Comparison of ENCODE assay signal across 18 cellular contexts in the genomic region with DNA sequence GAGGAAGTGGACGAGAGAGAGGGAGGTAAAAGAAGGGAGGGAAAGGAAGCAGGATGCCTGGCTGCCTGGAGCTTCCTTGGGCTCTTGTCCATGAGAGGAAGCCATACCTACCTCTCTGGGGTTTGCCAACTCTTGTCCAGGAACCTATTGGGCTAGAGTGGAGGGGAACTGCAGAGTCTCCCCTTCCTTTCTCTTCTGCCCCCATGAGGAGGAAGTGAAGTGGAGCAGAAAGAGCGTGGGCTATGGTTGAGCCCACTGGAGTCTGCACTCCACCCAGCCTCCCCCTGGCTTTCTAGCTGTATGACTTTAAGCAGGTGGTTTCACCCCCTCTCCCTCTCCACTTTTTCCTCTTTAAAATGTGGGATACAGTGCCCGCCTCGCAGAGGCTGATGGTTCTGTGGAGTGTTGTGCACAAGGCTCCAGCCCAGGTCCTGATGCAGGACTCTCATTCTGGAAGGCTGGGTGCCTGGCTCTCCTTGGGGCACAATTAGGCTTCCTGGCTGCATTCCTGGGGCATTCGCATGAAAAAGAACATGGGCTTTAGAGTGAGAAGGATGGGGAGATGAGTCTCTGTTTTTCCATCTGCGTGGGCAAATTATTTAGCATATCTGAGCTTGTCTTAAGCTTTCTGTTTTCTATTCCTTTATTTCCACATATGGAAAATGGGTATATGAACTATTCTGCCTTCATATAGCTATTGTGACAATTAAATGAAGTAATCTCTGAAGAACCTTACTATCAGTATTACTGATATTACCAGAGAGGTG. TPM values are rescaled to one million over a fixed set of nuclear protein-coding genes. Genes with fewer than 3 reads are reported as not detected.
"Had no signal": no experiment of that assay in that cellular context is flagged by ENCODE, and none has a peak within 500 bp of the region (broad histone marks: within the 10 kb centered on the region; RNA-seq: fewer than 3 reads in every experiment).

No MANE protein-coding gene starts in this region.

- FAIRE-seq: TTC549 had no signal

- DNase-seq: activated CD4-positive, alpha-beta memory T cell treated with anti-CD3 and anti-CD28 coated beads, Interleukin-2, amount 10 ng/mL, durations not matched to agents 7 days and 5 days; activated CD4-positive, alpha-beta T cell treated with anti-CD3 and anti-CD28 coated beads for 36 hours; activated CD4-positive, alpha-beta T cell treated with anti-CD3 and anti-CD28 coated beads, Interleukin-2, amount 50 U/mL, for 1 hour; activated naive CD4-positive, alpha-beta T cell treated with anti-CD3 and anti-CD28 coated beads, Interleukin-2, amount 50 U/mL, for 16 hours; activated naive CD8-positive, alpha-beta T cell treated with anti-CD3 and anti-CD28 coated beads, Interleukin-2, amount 10 ng/mL, durations not matched to agents 7 days and 5 days; activated T-cell treated with anti-CD3 and anti-CD28 coated beads, Interleukin-2, amount 50 U/mL, for 72 hours; adrenal gland; NCI-H146; NCI-H187 treated with DMSO at 0.1 percent for 48 hours; NCI-H2171; NCI-H2227 treated with DMSO at 0.1 percent for 48 hours; NCI-H446 treated with DMSO at 0.1 percent for 48 hours; NCI-H524 treated with DMSO at 0.1 percent for 48 hours; NCI-H748 treated with DMSO at 0.1 percent for 48 hours; PC-9; SHP77 treated with DMSO at 0.1 percent for 48 hours; T-helper 9 cell had no signal

- H3K36me3 ChIP-seq: adrenal gland had no signal

- H3K4me3 ChIP-seq: adrenal gland, PC-9 had no signal

- H2AFZ ChIP-seq: PC-9 had no signal

- H3K9me3 ChIP-seq: adrenal gland had no signal

- ATAC-seq: activated CD4-positive, alpha-beta T cell treated with anti-CD3 and anti-CD28 coated beads for 36 hours; activated T-cell treated with anti-CD3 and anti-CD28 coated beads, Interleukin-2, amount 50 U/mL, for 72 hours had no signal

- H3K4me2 ChIP-seq: PC-9 had no signal

- H3K27me3 ChIP-seq: adrenal gland had no signal

- H3K27ac ChIP-seq: adrenal gland, PC-9 had no signal

RNA-seq across cellular contexts. Expression of a gene that starts 40.7 kb away (rescaled TPM):
- total RNA-seq: PC-9 had no signal
